Comparison of ENCODE assay signal across 8 cellular contexts in genomic region chr3:129490273-129490675, GRCh38. TPM values are rescaled to one million over a fixed set of nuclear protein-coding genes. Genes with fewer than 3 reads are reported as not detected.
DNase-seq lines count a peak whose midpoint lies in the region; ATAC-seq and TF ChIP-seq lines count a peak whose summit lies in the region.

No MANE protein-coding gene starts in this region.

- 32 to 41% methylated on average over 3 to 4 of the region's 5 CpGs for WGBS in mesodermal cell (ENCODE audit: insufficient coverage in 2 of 2), 2 experiments

- DNase-seq in Ammon's horn (ENCODE audit: low spot score) (peak; percentile 97), HL-60 (ENCODE audit: low read depth in 1 of 2, low spot score in 1 of 2) (peak; percentile 77 to 80), NCI-H82 treated with DMSO at 0.1 percent for 48 hours (lab: John Stamatoyannopoulos, UW; ENCODE audit: unreplicated experiment) (peak; percentile 63), epidermal melanocyte (ENCODE audit: insufficient read length, low spot score) (peak; percentile 94)
- peak; percentile 75 for DNase-seq in activated CD8-positive, alpha-beta memory T cell treated with anti-CD3 and anti-CD28 coated beads for 24 hours
- peak; percentile 13 for DNase-seq in stimulated activated CD8-positive, alpha-beta memory T cell treated with anti-CD3 and anti-CD28 coated beads, Interleukin-15, amount 100 ng/mL, for 1 hour (ENCODE audit: low read depth)

- peaks cover 16% of the 10 kb centered on the region for H3K36me3 ChIP-seq in mesodermal cell (ENCODE audit: control insufficient read depth, insufficient read depth, low read length)

- peak; percentile 75 for TF ChIP-seq CTCF in HL-60 (IDR thresholded peaks at IDR 0.05; ENCODE audit: insufficient read depth, low read length)

- H3K4me3 ChIP-seq in HL-60 (replicated peaks; ENCODE audit: insufficient read depth, low read length): no peak overlapping the region
- no peak overlapping the region for H3K4me3 ChIP-seq in mesodermal cell (ENCODE audit: extremely low read depth, insufficient read depth, low read length, poor library complexity, severe bottlenecking)

- peaks cover 49% of the 10 kb centered on the region for H3K4me1 ChIP-seq in mesodermal cell (ENCODE audit: control insufficient read depth, insufficient read depth, low read length, poor library complexity, severe bottlenecking)

- no peak overlapping the region for H3K27ac ChIP-seq in HL-60 (replicated peaks)
- H3K27ac ChIP-seq in mesodermal cell (ENCODE audit: low read depth, low read length, severe bottlenecking): peak overlapping the region; percentile 48

- H3K27me3 ChIP-seq in HL-60 (ENCODE audit: insufficient read depth, poor library complexity, severe bottlenecking): no peaks in the 10 kb centered on the region

- ATAC-seq in GM19023 (IDR thresholded peaks at IDR 0.05; ENCODE audit: unreplicated experiment): peak; percentile 84

- H3K9me3 ChIP-seq in mesodermal cell (ENCODE audit: control insufficient read depth, low read length): no peaks in the 10 kb centered on the region

RNA-seq across cellular contexts. Expression of gene RHO, which starts 38.2 kb away (rescaled TPM):
- polyA plus RNA-seq in mesodermal cell (2013, experiment 1 of 2): not detected
- polyA plus RNA-seq in mesodermal cell (2013, experiment 2 of 2): not detected

RNA-seq across cellular contexts. Expression of gene IFT122, which starts 50.2 kb away (rescaled TPM):
- 22.8 TPM for polyA plus RNA-seq in mesodermal cell (2013, experiment 1 of 2)
- 18.8 TPM for polyA plus RNA-seq in mesodermal cell (2013, experiment 2 of 2)

RNA-seq across cellular contexts. Expression of gene MBD4, which starts 50.5 kb away (rescaled TPM):
- 33.6 TPM for polyA plus RNA-seq in mesodermal cell (2013, experiment 1 of 2)
- polyA plus RNA-seq in mesodermal cell (2013, experiment 2 of 2): 31.9 TPM

RNA-seq across cellular contexts. Expression of gene H1-8, which starts 52.7 kb away (rescaled TPM):
- 2.0 TPM for polyA plus RNA-seq in mesodermal cell (2013, experiment 1 of 2)
- polyA plus RNA-seq in mesodermal cell (2013, experiment 2 of 2): 3.0 TPM

Comparison
In these comparisons a context has a peak if more than half of its experiments do, and no peak if none do; other contexts are left out.
1. DNase-seq: peak in every context shown above with its lines; median percentile 97 in Ammon's horn; 94 in epidermal melanocyte; 78 in HL-60; 75 in activated CD8-positive, alpha-beta memory T cell treated with anti-CD3 and anti-CD28 coated beads for 24 hours; 63 in NCI-H82 treated with DMSO at 0.1 percent for 48 hours; 13 in stimulated activated CD8-positive, alpha-beta memory T cell treated with anti-CD3 and anti-CD28 coated beads, Interleukin-15, amount 100 ng/mL, for 1 hour.